In the genomic region with DNA sequence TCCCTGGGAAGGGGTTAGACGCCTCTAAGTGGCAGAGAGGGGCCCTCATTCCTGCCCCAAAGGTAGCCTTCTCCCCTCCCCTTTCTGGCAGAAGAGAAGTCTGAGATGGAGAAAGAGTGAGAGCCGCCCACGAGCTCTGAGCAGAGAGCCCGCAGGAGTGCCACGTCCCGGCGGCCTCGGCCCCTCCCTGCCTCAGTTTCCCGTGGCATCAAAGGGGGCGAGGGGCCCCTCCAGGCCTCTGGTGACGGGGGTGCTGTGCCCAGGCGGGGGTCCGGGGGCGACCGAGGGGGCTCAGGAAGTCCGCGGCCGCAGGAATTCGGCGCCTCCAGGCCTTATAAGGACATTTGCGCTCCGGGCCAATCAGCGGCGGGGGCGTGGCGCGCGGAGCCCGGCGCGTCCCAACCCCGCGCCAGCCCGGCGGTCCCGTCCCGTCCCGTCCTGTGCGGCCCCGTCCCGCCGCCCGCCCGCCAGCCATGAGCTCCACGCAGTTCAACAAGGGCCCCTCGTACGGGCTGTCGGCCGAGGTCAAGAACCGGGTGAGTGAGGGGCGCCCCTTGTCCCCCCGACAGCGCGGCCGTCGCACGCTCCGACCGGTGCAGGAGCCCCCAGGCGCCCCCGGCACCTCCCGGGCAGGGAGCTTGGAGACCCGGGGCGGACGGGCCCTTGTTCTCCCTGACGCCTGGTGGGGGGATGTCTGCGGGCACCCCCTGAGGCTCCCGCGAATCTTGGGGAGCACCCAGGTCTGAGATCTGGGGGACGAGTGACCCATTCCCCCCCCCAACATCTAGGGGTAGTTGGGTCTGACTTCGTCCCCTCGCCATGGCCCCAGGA, we compare ENCODE assay signal across 1 cellular context.
TF ChIP-seq lines count a peak whose summit lies in the region.

A gene (plus strand): TSS at position 420 of the 831 bp plus-strand sequence. CDS start 54 bp downstream, at position 474.

TF ChIP-seq in HepG2, 621 proteins besides CTCF, POLR2A, EP300 and RAD21 (continued from another document and continues in another):
- TF ChIP-seq, protein P1, sequence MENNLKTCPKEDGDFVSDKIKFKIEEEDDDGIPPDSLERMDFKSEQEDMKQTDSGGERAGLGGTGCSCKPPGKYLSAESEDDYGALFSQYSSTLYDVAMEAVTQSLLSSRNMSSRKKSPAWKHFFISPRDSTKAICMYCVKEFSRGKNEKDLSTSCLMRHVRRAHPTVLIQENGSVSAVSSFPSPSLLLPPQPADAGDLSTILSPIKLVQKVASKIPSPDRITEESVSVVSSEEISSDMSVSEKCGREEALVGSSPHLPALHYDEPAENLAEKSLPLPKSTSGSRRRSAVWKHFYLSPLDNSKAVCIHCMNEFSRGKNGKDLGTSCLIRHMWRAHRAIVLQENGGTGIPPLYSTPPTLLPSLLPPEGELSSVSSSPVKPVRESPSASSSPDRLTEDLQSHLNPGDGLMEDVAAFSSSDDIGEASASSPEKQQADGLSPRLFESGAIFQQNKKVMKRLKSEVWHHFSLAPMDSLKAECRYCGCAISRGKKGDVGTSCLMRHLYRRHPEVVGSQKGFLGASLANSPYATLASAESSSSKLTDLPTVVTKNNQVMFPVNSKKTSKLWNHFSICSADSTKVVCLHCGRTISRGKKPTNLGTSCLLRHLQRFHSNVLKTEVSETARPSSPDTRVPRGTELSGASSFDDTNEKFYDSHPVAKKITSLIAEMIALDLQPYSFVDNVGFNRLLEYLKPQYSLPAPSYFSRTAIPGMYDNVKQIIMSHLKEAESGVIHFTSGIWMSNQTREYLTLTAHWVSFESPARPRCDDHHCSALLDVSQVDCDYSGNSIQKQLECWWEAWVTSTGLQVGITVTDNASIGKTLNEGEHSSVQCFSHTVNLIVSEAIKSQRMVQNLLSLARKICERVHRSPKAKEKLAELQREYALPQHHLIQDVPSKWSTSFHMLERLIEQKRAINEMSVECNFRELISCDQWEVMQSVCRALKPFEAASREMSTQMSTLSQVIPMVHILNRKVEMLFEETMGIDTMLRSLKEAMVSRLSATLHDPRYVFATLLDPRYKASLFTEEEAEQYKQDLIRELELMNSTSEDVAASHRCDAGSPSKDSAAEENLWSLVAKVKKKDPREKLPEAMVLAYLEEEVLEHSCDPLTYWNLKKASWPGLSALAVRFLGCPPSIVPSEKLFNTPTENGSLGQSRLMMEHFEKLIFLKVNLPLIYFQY (CRISPR knock-in tag; IDR thresholded peaks at IDR 0.05; ENCODE audit: borderline replicate concordance): no peak
- TF ChIP-seq, protein P2, sequence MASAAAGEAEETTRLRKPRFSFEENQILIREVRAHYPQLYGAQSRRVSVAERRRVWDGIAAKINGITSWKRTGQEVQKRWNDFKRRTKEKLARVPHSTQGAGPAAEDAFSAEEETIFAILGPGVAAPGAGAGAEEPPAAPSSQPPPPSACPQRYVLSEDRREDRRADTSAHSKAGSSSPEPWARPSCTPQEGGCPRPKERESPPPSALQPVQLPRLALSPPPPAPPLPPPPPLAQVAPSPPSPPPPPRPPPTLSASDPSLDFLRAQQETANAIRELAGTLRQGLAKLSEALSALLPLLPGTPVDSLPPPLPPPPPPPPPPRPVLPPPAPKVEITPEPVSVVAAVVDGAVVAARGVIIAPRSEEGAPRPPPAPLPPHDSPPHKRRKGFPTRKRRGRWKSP (CRISPR knock-in tag; IDR thresholded peaks at IDR 0.05): peak; percentile 45
- TF ChIP-seq ZSCAN20 (CRISPR knock-in tag; IDR thresholded peaks at IDR 0.05; ENCODE audit: borderline replicate concordance) (0 out of 2 replicates have a peak, but pooled peaks have one; percentile 21), ZNF232 (CRISPR knock-in tag; IDR thresholded peaks at IDR 0.05; ENCODE audit: borderline replicate concordance) (no peak), TGIF2 (CRISPR knock-in tag; IDR thresholded peaks at IDR 0.05) (peak; percentile 26; the same call in 1 of the 2 replicates), NFE2L2 (IDR thresholded peaks at IDR 0.05; ENCODE audit: low read length) (no peak), SRY (CRISPR knock-in tag; IDR thresholded peaks at IDR 0.05) (no peak), ZNF780A (CRISPR knock-in tag; IDR thresholded peaks at IDR 0.05) (no peak), ZNF766 (CRISPR knock-in tag; IDR thresholded peaks at IDR 0.05; ENCODE audit: borderline replicate concordance) (0 out of 2 replicates have a peak, but pooled peaks have one; percentile 35), CHCHD3 (CRISPR knock-in tag; IDR thresholded peaks at IDR 0.05) (0 out of 2 replicates have a peak, but pooled peaks have one; percentile 35), MYC (CRISPR knock-in tag; IDR thresholded peaks at IDR 0.05; ENCODE audit: borderline replicate concordance) (peak; percentile 56; the same call in 1 of the 2 replicates), MTF1 (CRISPR knock-in tag; IDR thresholded peaks at IDR 0.05) (no peak), ZNF598 (CRISPR knock-in tag; IDR thresholded peaks at IDR 0.05; ENCODE audit: borderline replicate concordance) (no peak), KAT2B (IDR thresholded peaks at IDR 0.05; ENCODE audit: borderline replicate concordance, low read depth, low read length) (no peak), SALL1 (CRISPR knock-in tag; IDR thresholded peaks at IDR 0.05) (0 out of 2 replicates have a peak, but pooled peaks have one; percentile 15)
- TF ChIP-seq, protein P3, sequence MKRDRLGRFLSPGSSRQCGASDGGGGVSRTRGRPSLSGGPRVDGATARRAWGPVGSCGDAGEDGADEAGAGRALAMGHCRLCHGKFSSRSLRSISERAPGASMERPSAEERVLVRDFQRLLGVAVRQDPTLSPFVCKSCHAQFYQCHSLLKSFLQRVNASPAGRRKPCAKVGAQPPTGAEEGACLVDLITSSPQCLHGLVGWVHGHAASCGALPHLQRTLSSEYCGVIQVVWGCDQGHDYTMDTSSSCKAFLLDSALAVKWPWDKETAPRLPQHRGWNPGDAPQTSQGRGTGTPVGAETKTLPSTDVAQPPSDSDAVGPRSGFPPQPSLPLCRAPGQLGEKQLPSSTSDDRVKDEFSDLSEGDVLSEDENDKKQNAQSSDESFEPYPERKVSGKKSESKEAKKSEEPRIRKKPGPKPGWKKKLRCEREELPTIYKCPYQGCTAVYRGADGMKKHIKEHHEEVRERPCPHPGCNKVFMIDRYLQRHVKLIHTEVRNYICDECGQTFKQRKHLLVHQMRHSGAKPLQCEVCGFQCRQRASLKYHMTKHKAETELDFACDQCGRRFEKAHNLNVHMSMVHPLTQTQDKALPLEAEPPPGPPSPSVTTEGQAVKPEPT (CRISPR knock-in tag; IDR thresholded peaks at IDR 0.05; ENCODE audit: low read depth): no peak
- TF ChIP-seq, protein P4, sequence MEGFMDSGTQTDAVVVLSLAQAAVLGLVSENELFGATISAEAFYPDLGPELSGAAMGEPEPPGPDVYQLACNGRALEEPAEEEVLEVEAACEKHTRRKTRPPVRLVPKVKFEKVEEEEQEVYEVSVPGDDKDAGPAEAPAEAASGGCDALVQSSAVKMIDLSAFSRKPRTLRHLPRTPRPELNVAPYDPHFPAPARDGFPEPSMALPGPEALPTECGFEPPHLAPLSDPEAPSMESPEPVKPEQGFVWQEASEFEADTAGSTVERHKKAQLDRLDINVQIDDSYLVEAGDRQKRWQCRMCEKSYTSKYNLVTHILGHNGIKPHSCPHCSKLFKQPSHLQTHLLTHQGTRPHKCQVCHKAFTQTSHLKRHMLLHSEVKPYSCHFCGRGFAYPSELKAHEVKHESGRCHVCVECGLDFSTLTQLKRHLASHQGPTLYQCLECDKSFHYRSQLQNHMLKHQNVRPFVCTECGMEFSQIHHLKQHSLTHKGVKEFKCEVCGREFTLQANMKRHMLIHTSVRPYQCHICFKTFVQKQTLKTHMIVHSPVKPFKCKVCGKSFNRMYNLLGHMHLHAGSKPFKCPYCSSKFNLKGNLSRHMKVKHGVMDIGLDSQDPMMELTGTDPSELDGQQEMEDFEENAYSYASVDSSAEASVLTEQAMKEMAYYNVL (CRISPR knock-in tag; IDR thresholded peaks at IDR 0.05; ENCODE audit: borderline replicate concordance): peak; percentile 52; the same call in 1 of the 2 replicates
- TF ChIP-seq, protein P5, sequence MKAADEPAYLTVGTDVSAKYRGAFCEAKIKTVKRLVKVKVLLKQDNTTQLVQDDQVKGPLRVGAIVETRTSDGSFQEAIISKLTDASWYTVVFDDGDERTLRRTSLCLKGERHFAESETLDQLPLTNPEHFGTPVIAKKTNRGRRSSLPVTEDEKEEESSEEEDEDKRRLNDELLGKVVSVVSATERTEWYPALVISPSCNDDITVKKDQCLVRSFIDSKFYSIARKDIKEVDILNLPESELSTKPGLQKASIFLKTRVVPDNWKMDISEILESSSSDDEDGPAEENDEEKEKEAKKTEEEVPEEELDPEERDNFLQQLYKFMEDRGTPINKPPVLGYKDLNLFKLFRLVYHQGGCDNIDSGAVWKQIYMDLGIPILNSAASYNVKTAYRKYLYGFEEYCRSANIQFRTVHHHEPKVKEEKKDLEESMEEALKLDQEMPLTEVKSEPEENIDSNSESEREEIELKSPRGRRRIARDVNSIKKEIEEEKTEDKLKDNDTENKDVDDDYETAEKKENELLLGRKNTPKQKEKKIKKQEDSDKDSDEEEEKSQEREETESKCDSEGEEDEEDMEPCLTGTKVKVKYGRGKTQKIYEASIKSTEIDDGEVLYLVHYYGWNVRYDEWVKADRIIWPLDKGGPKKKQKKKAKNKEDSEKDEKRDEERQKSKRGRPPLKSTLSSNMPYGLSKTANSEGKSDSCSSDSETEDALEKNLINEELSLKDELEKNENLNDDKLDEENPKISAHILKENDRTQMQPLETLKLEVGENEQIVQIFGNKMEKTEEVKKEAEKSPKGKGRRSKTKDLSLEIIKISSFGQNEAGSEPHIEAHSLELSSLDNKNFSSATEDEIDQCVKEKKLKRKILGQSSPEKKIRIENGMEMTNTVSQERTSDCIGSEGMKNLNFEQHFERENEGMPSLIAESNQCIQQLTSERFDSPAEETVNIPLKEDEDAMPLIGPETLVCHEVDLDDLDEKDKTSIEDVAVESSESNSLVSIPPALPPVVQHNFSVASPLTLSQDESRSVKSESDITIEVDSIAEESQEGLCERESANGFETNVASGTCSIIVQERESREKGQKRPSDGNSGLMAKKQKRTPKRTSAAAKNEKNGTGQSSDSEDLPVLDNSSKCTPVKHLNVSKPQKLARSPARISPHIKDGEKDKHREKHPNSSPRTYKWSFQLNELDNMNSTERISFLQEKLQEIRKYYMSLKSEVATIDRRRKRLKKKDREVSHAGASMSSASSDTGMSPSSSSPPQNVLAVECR (CRISPR knock-in tag; IDR thresholded peaks at IDR 0.05; ENCODE audit: borderline replicate concordance): peak; percentile 49; the same call in 1 of the 2 replicates
- TF ChIP-seq, protein P6, sequence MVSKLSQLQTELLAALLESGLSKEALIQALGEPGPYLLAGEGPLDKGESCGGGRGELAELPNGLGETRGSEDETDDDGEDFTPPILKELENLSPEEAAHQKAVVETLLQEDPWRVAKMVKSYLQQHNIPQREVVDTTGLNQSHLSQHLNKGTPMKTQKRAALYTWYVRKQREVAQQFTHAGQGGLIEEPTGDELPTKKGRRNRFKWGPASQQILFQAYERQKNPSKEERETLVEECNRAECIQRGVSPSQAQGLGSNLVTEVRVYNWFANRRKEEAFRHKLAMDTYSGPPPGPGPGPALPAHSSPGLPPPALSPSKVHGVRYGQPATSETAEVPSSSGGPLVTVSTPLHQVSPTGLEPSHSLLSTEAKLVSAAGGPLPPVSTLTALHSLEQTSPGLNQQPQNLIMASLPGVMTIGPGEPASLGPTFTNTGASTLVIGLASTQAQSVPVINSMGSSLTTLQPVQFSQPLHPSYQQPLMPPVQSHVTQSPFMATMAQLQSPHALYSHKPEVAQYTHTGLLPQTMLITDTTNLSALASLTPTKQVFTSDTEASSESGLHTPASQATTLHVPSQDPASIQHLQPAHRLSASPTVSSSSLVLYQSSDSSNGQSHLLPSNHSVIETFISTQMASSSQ (IDR thresholded peaks at IDR 0.05; ENCODE audit: low read depth): no peak
- TF ChIP-seq, protein P6 (CRISPR knock-in tag; IDR thresholded peaks at IDR 0.05; ENCODE audit: borderline replicate concordance): no peak
- TF ChIP-seq, protein P7, sequence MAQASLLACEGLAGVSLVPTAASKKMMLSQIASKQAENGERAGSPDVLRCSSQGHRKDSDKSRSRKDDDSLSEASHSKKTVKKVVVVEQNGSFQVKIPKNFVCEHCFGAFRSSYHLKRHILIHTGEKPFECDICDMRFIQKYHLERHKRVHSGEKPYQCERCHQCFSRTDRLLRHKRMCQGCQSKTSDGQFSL (CRISPR knock-in tag; IDR thresholded peaks at IDR 0.05): peak; percentile 82; the same call in 1 of the 2 replicates
- TF ChIP-seq, protein P8, sequence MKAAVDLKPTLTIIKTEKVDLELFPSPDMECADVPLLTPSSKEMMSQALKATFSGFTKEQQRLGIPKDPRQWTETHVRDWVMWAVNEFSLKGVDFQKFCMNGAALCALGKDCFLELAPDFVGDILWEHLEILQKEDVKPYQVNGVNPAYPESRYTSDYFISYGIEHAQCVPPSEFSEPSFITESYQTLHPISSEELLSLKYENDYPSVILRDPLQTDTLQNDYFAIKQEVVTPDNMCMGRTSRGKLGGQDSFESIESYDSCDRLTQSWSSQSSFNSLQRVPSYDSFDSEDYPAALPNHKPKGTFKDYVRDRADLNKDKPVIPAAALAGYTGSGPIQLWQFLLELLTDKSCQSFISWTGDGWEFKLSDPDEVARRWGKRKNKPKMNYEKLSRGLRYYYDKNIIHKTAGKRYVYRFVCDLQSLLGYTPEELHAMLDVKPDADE (CRISPR knock-in tag; IDR thresholded peaks at IDR 0.05): 0 out of 2 replicates have a peak, but pooled peaks have one; percentile 69
- TF ChIP-seq, protein P9, sequence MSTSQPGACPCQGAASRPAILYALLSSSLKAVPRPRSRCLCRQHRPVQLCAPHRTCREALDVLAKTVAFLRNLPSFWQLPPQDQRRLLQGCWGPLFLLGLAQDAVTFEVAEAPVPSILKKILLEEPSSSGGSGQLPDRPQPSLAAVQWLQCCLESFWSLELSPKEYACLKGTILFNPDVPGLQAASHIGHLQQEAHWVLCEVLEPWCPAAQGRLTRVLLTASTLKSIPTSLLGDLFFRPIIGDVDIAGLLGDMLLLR (CRISPR knock-in tag; IDR thresholded peaks at IDR 0.05): peak; percentile 61
